10 cellular contexts compared by ENCODE assay signal in the genomic region with DNA sequence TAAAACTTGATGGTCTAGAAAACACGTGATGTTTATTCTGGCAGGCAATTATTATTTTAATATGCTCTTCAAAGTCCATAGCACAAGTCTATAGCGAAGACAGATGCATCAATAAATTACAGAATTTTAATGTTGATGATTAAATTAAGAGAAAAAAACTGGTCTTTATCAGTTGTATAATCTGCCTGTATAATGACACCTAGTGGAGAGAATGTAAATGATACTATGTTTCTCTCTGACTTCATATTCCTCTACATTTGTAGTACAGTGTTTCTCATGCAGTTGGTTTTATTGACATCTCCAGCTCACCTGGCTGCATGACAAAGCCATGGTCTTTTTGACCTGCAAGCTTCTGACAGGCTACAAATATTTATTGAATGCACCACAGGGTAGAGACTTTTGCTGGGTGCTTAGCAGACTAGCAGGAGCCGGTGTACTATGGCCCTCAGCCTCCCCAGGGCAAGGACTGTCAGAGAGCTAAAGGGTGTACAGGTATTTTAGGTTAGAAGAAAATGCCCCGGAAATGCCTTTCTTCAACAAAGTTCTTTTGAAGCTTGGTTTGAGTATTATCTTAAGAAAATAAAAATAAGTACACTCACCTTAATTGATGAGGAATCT.
DNase-seq lines count a peak whose midpoint lies in the region; ATAC-seq, FAIRE-seq and TF ChIP-seq lines count a peak whose summit lies in the region.
"Had no signal": no experiment of that assay in that cellular context is flagged by ENCODE, and none has a peak within 500 bp of the region (broad histone marks: within the 10 kb centered on the region; RNA-seq: fewer than 3 reads in every experiment).

No MANE protein-coding gene starts in this region.

- TF ChIP-seq CTCF in GM13976 (IDR thresholded peaks at IDR 0.05; ENCODE audit: borderline replicate concordance, control extremely low read depth, extremely low read depth, insufficient read depth, missing control alignments): peak; percentile 3
- peak; percentile 15 for TF ChIP-seq CTCF in foreskin fibroblast (IDR thresholded peaks at IDR 0.05; ENCODE audit: low read depth, low read length)

- no peak overlapping the region for H3K27ac Mint-ChIP-seq in activated T-helper 17 cell treated with anti-CD3 and anti-CD28 coated beads, Interleukin-2, amount 50 U/mL, for 72 hours
- H3K27ac Mint-ChIP-seq: T-helper 2 cell treated with Interferon-gamma antibody and Interleukin-4, amounts not matched to agents 5 μg/mL and 100 μg/mL, for 36 hours had no signal

- ATAC-seq in GM18858 (IDR thresholded peaks at IDR 0.05; ENCODE audit: unreplicated experiment) (no peak), HG02642 (IDR thresholded peaks at IDR 0.05; ENCODE audit: poor library complexity, unreplicated experiment) (no peak)
- no peak for ATAC-seq in activated T-helper 17 cell treated with anti-CD3 and anti-CD28 coated beads, Interleukin-2, amount 50 U/mL, for 72 hours (replicated peaks)

- H3K36me3 Mint-ChIP-seq in activated T-helper 17 cell treated with anti-CD3 and anti-CD28 coated beads, Interleukin-2, amount 50 U/mL, for 72 hours (ENCODE audit: low read depth): no peaks in the 10 kb centered on the region

- no peaks in the 10 kb centered on the region for H3K4me1 Mint-ChIP-seq in activated T-helper 17 cell treated with anti-CD3 and anti-CD28 coated beads, Interleukin-2, amount 50 U/mL, for 72 hours

- no peak overlapping the region for H3K4me3 Mint-ChIP-seq in activated T-helper 17 cell treated with anti-CD3 and anti-CD28 coated beads, Interleukin-2, amount 50 U/mL, for 72 hours
- H3K4me3 Mint-ChIP-seq: T-helper 2 cell treated with Interferon-gamma antibody and Interleukin-4, amounts not matched to agents 5 μg/mL and 100 μg/mL, for 36 hours had no signal

- in situ Hi-C loops in GM13976 (cut with MboI; ENCODE audit: low sequenced_read_pairs, unreplicated experiment): no loop called here

- H3K9me3 Mint-ChIP-seq in activated T-helper 17 cell treated with anti-CD3 and anti-CD28 coated beads, Interleukin-2, amount 50 U/mL, for 72 hours: no peaks in the 10 kb centered on the region
- H3K9me3 Mint-ChIP-seq: T-helper 2 cell treated with Interferon-gamma antibody and Interleukin-4, amounts not matched to agents 5 μg/mL and 100 μg/mL, for 36 hours had no signal

- FAIRE-seq in RCC 7860 (lab: Jason Lieb, UNC): peak; percentile 66

- DNase-seq in AG08395 (ENCODE audit: low spot score) (peak; percentile 25), GM13976 (ENCODE audit: low spot score) (peak; percentile 10), RCC 7860 (ENCODE audit: low spot score) (peak; percentile 22), foreskin fibroblast (peak in 1 of 2 donors; percentile 22), NCI-H510A (lab: John Stamatoyannopoulos, UW) (no peak)
- DNase-seq: KBM-7 had no signal

- H3K4me3 ChIP-seq in foreskin fibroblast (ENCODE audit: low read depth in 1 of 2, low read length in 2 of 2): no peak overlapping the region

- peaks cover 16% of the 10 kb centered on the region for H3K27me3 Mint-ChIP-seq in activated T-helper 17 cell treated with anti-CD3 and anti-CD28 coated beads, Interleukin-2, amount 50 U/mL, for 72 hours
